Comparison of ENCODE assay signal across 8 cellular contexts in genomic region chr6:97078791-97079190, GRCh38.
"Had no signal": no experiment of that assay in that cellular context is flagged by ENCODE, and none has a peak within 500 bp of the region (broad histone marks: within the 10 kb centered on the region; RNA-seq: fewer than 3 reads in every experiment).

No MANE protein-coding gene starts in this region.

- H3K9me3 Mint-ChIP-seq: HFFc6 had no signal

- H3K4me3 Mint-ChIP-seq: GM23338, H9, HFFc6 had no signal

- H3K27ac Mint-ChIP-seq: GM23338, HFFc6 had no signal

- DNase-seq: GM23248, GOT3, H7, H9, HCEC 1CT, HFFc6 had no signal

- ATAC-seq: GM23338, HCT116 had no signal
